Comparison of ENCODE assay signal across 8 cellular contexts in the genomic region with DNA sequence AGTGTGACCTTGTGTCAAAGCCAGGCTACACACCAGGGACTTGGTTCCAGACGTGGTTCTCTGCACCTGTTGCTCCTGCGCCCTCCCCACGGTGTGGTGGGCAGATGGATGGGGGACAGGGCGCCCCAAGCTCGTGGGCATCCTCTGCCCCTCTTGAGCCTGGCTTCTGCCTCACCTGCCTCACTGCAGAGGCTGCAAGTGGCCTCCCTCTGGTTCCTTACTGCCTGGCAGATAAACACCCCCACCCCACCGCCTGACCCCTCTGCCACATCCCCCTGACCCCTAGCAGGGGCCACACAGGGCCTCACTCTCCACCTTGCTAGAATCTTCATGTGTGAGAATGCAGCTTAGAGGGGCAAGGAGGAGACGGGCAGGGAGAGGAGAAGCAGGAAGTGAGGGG.
"Had no signal": no experiment of that assay in that cellular context is flagged by ENCODE, and none has a peak within 500 bp of the region (broad histone marks: within the 10 kb centered on the region; RNA-seq: fewer than 3 reads in every experiment).

No MANE protein-coding gene starts in this region.

- H3K4me3 ChIP-seq: GM23248, HAP-1, K562 had no signal

- H3K27ac ChIP-seq: GM23248 had no signal

- H3K9ac ChIP-seq: GM23248 had no signal

- H3K9me3 ChIP-seq: HAP-1 had no signal

- ATAC-seq: HCT116, K562 had no signal

- H3K36me3 ChIP-seq: HAP-1 had no signal

- DNase-seq: GM23248, GOT3, H7, IMR-90, KG1 had no signal

- H3K4me1 ChIP-seq: HAP-1 had no signal

- H2AFZ ChIP-seq: GM23248 had no signal
